In the genomic region with DNA sequence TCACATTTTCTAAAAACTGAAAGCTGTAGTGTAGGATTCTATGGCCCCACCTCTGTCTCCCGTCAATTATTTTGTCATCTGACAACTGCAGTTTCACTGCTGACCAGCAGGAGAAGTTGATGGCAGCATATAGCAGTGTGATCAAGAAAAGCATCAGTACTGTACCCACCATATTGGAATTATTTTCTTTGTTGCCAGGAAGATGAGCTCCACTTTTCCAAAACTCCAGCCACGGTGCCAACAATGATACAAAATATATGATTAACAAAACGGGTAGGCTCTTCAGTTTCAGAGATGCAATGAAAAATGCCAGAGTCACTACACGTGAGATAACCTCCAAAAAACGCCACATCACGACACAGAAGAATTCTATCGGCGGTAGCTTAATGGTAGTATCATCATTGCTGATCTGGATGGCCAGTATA, we compare ENCODE assay signal across 12 cellular contexts. TPM values are rescaled to one million over a fixed set of nuclear protein-coding genes. Genes with fewer than 3 reads are reported as not detected.
DNase-seq lines count a peak whose midpoint lies in the region; ATAC-seq and TF ChIP-seq lines count a peak whose summit lies in the region.
"Had no signal": no experiment of that assay in that cellular context is flagged by ENCODE, and none has a peak within 500 bp of the region (broad histone marks: within the 10 kb centered on the region; RNA-seq: fewer than 3 reads in every experiment).

No MANE protein-coding gene starts in this region.

- peak; percentile 59 for ATAC-seq in upper lobe of right lung
- ATAC-seq in effector memory CD8-positive, alpha-beta T cell (replicated peaks): no peak
- ATAC-seq in GM21381 (IDR thresholded peaks at IDR 0.05; ENCODE audit: unreplicated experiment): no peak

- POLR2A ChIA-PET in MCF 10A (lab: Yijun Ruan, JAX): no interaction called here

- no TSS peak for BruUV-seq in MCF 10A (replicated peaks; lab: Mats Ljungman, UMichigan)

- no peaks in the 10 kb centered on the region for H3K27me3 Mint-ChIP-seq in MCF 10A (ENCODE audit: insufficient read depth, unreplicated experiment)
- no peaks in the 10 kb centered on the region for H3K27me3 Mint-ChIP-seq in effector memory CD8-positive, alpha-beta T cell

- H3K36me3 ChIP-seq in breast epithelium (no peaks in the 10 kb centered on the region), brain microvascular endothelial cell (replicated peaks) (no peaks in the 10 kb centered on the region), upper lobe of right lung (no peaks in the 10 kb centered on the region)

- no peak overlapping the region for H3K4me3 Mint-ChIP-seq in MCF 10A (ENCODE audit: unreplicated experiment)
- no peak overlapping the region for H3K4me3 Mint-ChIP-seq in effector memory CD8-positive, alpha-beta T cell

- no peak for TF ChIP-seq POLR2A in breast epithelium (IDR thresholded peaks at IDR 0.05)

- no peak overlapping the region for H3K4me3 ChIP-seq in breast epithelium
- no peak overlapping the region for H3K4me3 ChIP-seq in LNCaP clone FGC (ENCODE audit: low read depth, low read length)
- no peak overlapping the region for H3K4me3 ChIP-seq in brain microvascular endothelial cell (ENCODE audit: low read depth, low read length)
- H3K4me3 ChIP-seq in upper lobe of right lung: no peak overlapping the region

- H3K4me1 ChIP-seq in breast epithelium (no peaks in the 10 kb centered on the region), upper lobe of right lung (no peaks in the 10 kb centered on the region)

- no peak overlapping the region for H3K27ac ChIP-seq in breast epithelium
- H3K27ac ChIP-seq in brain microvascular endothelial cell: no peak overlapping the region
- no peak overlapping the region for H3K27ac ChIP-seq in upper lobe of right lung

- H3K9me3 Mint-ChIP-seq in MCF 10A (ENCODE audit: unreplicated experiment): no peaks in the 10 kb centered on the region
- no peaks in the 10 kb centered on the region for H3K9me3 Mint-ChIP-seq in effector memory CD8-positive, alpha-beta T cell

- TF ChIP-seq CTCF in MCF 10A (IDR thresholded peaks at IDR 0.05; ENCODE audit: unreplicated experiment) (peak; percentile 36), breast epithelium (IDR thresholded peaks at IDR 0.05) (peak in 1 of 3 donors; percentile 18), LNCaP clone FGC (IDR thresholded peaks at IDR 0.05; ENCODE audit: control insufficient read depth, extremely low read depth, insufficient read depth) (peak; percentile 47), brain microvascular endothelial cell (IDR thresholded peaks at IDR 0.05; ENCODE audit: low read depth, low read length, missing control alignments) (peak; percentile 22), upper lobe of right lung (IDR thresholded peaks at IDR 0.05) (peak; percentile 47)

- H3K27me3 ChIP-seq in breast epithelium: no peaks in the 10 kb centered on the region
- H3K27me3 ChIP-seq in brain microvascular endothelial cell (replicated peaks): no peaks in the 10 kb centered on the region
- no peaks in the 10 kb centered on the region for H3K27me3 ChIP-seq in upper lobe of right lung

- H3K27ac Mint-ChIP-seq in MCF 10A (ENCODE audit: low read depth, unreplicated experiment): no peak overlapping the region
- no peak overlapping the region for H3K27ac Mint-ChIP-seq in effector memory CD8-positive, alpha-beta T cell

- in situ Hi-C loops in brain microvascular endothelial cell (cut with HindIII; ENCODE audit: low pct_ligation_motif_present, low sequenced_read_pairs): no loop called here

- intact Hi-C loops in MCF 10A (cut with micrococcal nuclease) (no loop called here), breast epithelium (cut with DNase I; ENCODE audit: low total_unique reads) (no loop called here), upper lobe of right lung (cut with DNase I) (no loop called here)

- DNase-seq in MCF 10A (ENCODE audit: unreplicated experiment): peak; percentile 54
- no peak for DNase-seq in breast epithelium (ENCODE audit: low spot score in 2 of 2)
- no peak for DNase-seq in LNCaP clone FGC (ENCODE audit: low read depth)
- no peak for DNase-seq in brain microvascular endothelial cell
- DNase-seq in upper lobe of right lung: no peak
- DNase-seq in effector memory CD8-positive, alpha-beta T cell: no peak
- no peak for DNase-seq in KG1 (lab: John Stamatoyannopoulos, UW)
- DNase-seq: activated gamma-delta T cell; stimulated activated CD4-positive, alpha-beta T cell treated with anti-CD3 and anti-CD28 coated beads, Interleukin-12 subunit alpha, Interleukin-12 subunit beta, amount 100 ng/mL, for 4 hours had no signal

- H3K36me3 Mint-ChIP-seq in MCF 10A (ENCODE audit: insufficient read depth, unreplicated experiment): no peaks in the 10 kb centered on the region
- no peaks in the 10 kb centered on the region for H3K36me3 Mint-ChIP-seq in effector memory CD8-positive, alpha-beta T cell (ENCODE audit: insufficient read depth)

- H3K9me3 ChIP-seq in breast epithelium: no peaks in the 10 kb centered on the region
- H3K9me3 ChIP-seq in upper lobe of right lung: no peaks in the 10 kb centered on the region

- no peaks in the 10 kb centered on the region for H3K4me1 Mint-ChIP-seq in MCF 10A (ENCODE audit: insufficient read depth, unreplicated experiment)
- no peaks in the 10 kb centered on the region for H3K4me1 Mint-ChIP-seq in effector memory CD8-positive, alpha-beta T cell (ENCODE audit: low read depth in 2 of 2)

- CTCF ChIA-PET in MCF 10A (lab: Yijun Ruan, JAX): interaction anchor here (0.5 to 2.9 kb wide), 8 partner anchors 9 to 133 kb away, joined by 3 to 15 read pairs (median 4); no protein-coding TSS in a partner anchor

RNA-seq across cellular contexts. Expression of a gene that starts 41.3 kb away (rescaled TPM):
- total RNA-seq in MCF 10A (2022) (0.17 TPM in 1 of 2 replicates, not detected in the other), breast epithelium (under 1 TPM in 1 of 3 donors, not detected in 2; 0.16 TPM), upper lobe of right lung (not detected)
- total RNA-seq: lung microvascular endothelial cell, temporal lobe had no signal
